1 cellular context compared by ENCODE assay signal in the genomic region with DNA sequence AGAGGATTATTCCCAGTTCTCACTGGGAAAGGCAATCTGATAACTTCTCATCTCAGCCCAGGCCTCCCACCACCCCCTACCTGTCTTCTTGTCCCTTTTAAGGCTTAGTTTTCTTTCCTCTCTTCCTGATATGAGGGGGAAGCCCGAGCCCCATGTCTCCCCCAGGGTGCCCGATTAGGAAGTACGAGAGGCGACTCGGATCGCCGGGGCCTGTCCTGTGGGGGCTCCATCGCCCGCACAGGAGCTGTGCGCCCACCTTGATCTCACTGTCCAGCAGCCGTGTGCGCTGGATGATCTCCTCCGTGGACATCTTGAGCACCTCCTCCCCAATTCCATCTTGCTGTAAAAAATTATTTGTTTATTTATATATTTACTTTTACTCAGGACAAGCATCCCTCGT.
TF ChIP-seq lines count a peak whose summit lies in the region.

No MANE protein-coding gene starts in this region.

TF ChIP-seq in GM23338, 12 proteins besides CTCF, POLR2A, EP300 and RAD21 (continued from another document):
- TF ChIP-seq REST (IDR thresholded peaks at IDR 0.05; ENCODE audit: unreplicated experiment), result no peak
